In genomic region chr1:150925080-150925479, GRCh38 we compare ENCODE assay signal across 9 cellular contexts. TPM values are rescaled to one million over a fixed set of nuclear protein-coding genes. Genes with fewer than 3 reads are reported as not detected.
DNase-seq lines count a peak whose midpoint lies in the region; ATAC-seq and TF ChIP-seq lines count a peak whose summit lies in the region.
"Had no signal": no experiment of that assay in that cellular context is flagged by ENCODE, and none has a peak within 500 bp of the region (broad histone marks: within the 10 kb centered on the region; RNA-seq: fewer than 3 reads in every experiment).

No MANE protein-coding gene starts in this region.

- H3K4me1 ChIP-seq in uterus: no peaks in the 10 kb centered on the region

- TF ChIP-seq CTCF in mesothelial cell of epicardium (IDR thresholded peaks at IDR 0.05; ENCODE audit: unreplicated experiment): no peak
- TF ChIP-seq CTCF in uterus (IDR thresholded peaks at IDR 0.05): no peak

- H3K36me3 ChIP-seq in uterus: no peaks in the 10 kb centered on the region

- peak overlapping the region in 1 of 2 donors; percentile 91 for H3K27ac ChIP-seq in uterus

- no peaks in the 10 kb centered on the region for H3K27me3 Mint-ChIP-seq in activated T-helper 2 cell treated with anti-CD3 and anti-CD28 coated beads, Interferon-gamma antibody, Interleukin-2, Interleukin-4, amounts not matched to agents 10 μg/mL and 5 μg/mL and 100 μg/mL, durations not matched to agents 14 hours and 24 hours and 36 hours (ENCODE audit: low read depth)
- H3K27me3 Mint-ChIP-seq in mesothelial cell of epicardium (ENCODE audit: low read depth): no peaks in the 10 kb centered on the region

- H3K36me3 Mint-ChIP-seq in activated T-helper 2 cell treated with anti-CD3 and anti-CD28 coated beads, Interferon-gamma antibody, Interleukin-2, Interleukin-4, amounts not matched to agents 10 μg/mL and 5 μg/mL and 100 μg/mL, durations not matched to agents 14 hours and 24 hours and 36 hours (ENCODE audit: low read depth): peaks cover 33% of the 10 kb centered on the region
- peaks cover 23% of the 10 kb centered on the region for H3K36me3 Mint-ChIP-seq in mesothelial cell of epicardium

- peak overlapping the region; percentile 97 for H3K4me3 Mint-ChIP-seq in activated T-helper 2 cell treated with anti-CD3 and anti-CD28 coated beads, Interferon-gamma antibody, Interleukin-2, Interleukin-4, amounts not matched to agents 10 μg/mL and 5 μg/mL and 100 μg/mL, durations not matched to agents 14 hours and 24 hours and 36 hours (ENCODE audit: low read depth)
- H3K4me3 Mint-ChIP-seq in mesothelial cell of epicardium: peak overlapping the region; percentile 96

- peaks cover 20% of the 10 kb centered on the region for H3K4me1 Mint-ChIP-seq in activated T-helper 2 cell treated with anti-CD3 and anti-CD28 coated beads, Interferon-gamma antibody, Interleukin-2, Interleukin-4, amounts not matched to agents 10 μg/mL and 5 μg/mL and 100 μg/mL, durations not matched to agents 14 hours and 24 hours and 36 hours (ENCODE audit: low read depth)
- peaks cover 17% of the 10 kb centered on the region for H3K4me1 Mint-ChIP-seq in mesothelial cell of epicardium

- TF ChIP-seq POLR2A in uterus (IDR thresholded peaks at IDR 0.05): no peak

- H3K9me3 ChIP-seq in uterus: no peaks in the 10 kb centered on the region

- intact Hi-C loops in left cardiac atrium (cut with DNase I) (loop anchor here in 1 of 2 donors (10.0 kb wide), 2 partner anchors 50 kb away; partner anchors contain the start of genes ARNT and CERS2), cardiac septum (cut with DNase I) (loop anchor here (5.0 to 10.0 kb wide), 2 partner anchors 48 to 300 kb away; partner anchors contain the start of genes ARNT and ENSA), uterus (cut with DNase I; ENCODE audit: low total_unique reads) (no loop called here)
- intact Hi-C loops in activated T-helper 2 cell treated with anti-CD3 and anti-CD28 coated beads, Interferon-gamma antibody, Interleukin-2, Interleukin-4, amounts not matched to agents 10 μg/mL and 5 μg/mL and 100 μg/mL, durations not matched to agents 14 hours and 24 hours and 36 hours (cut with micrococcal nuclease): loop anchor here (5.0 to 10.0 kb wide), 2 partner anchors 230 to 298 kb away; partner anchors contain the start of genes ENSA and TNFAIP8L2

- H3K4me3 ChIP-seq in uterus: peak overlapping the region; percentile 85 to 93

- no peaks in the 10 kb centered on the region for H3K27me3 ChIP-seq in uterus

- DNase-seq in left cardiac atrium (peak; percentile 23), cardiac septum (ENCODE audit: low spot score) (no peak), mesothelial cell of epicardium (ENCODE audit: low spot score in 2 of 2, unreplicated experiment in 2 of 2) (no peak), uterus (no peak), UCSD-AML1 (lab: John Stamatoyannopoulos, UW; ENCODE audit: unreplicated experiment) (no peak), inferior parietal cortex (ENCODE audit: extremely low spot score) (no peak)
- DNase-seq in activated T-helper 2 cell treated with anti-CD3 and anti-CD28 coated beads, Interferon-gamma antibody, Interleukin-2, Interleukin-4, amounts not matched to agents 10 μg/mL and 5 μg/mL and 100 μg/mL, durations not matched to agents 14 hours and 24 hours and 36 hours (ENCODE audit: low spot score): no peak
- DNase-seq: T1000 had no signal

- no peak overlapping the region for H3K27ac Mint-ChIP-seq in activated T-helper 2 cell treated with anti-CD3 and anti-CD28 coated beads, Interferon-gamma antibody, Interleukin-2, Interleukin-4, amounts not matched to agents 10 μg/mL and 5 μg/mL and 100 μg/mL, durations not matched to agents 14 hours and 24 hours and 36 hours
- H3K27ac Mint-ChIP-seq in mesothelial cell of epicardium: no peak overlapping the region

- ATAC-seq in left cardiac atrium (no peak), HG02852 (IDR thresholded peaks at IDR 0.05; ENCODE audit: unreplicated experiment) (no peak)

- H3K9me3 Mint-ChIP-seq in activated T-helper 2 cell treated with anti-CD3 and anti-CD28 coated beads, Interferon-gamma antibody, Interleukin-2, Interleukin-4, amounts not matched to agents 10 μg/mL and 5 μg/mL and 100 μg/mL, durations not matched to agents 14 hours and 24 hours and 36 hours: no peaks in the 10 kb centered on the region
- peaks cover 4% of the 10 kb centered on the region for H3K9me3 Mint-ChIP-seq in mesothelial cell of epicardium

RNA-seq across cellular contexts. Expression of gene SETDB1, which starts 1.1 kb away (rescaled TPM):
- total RNA-seq in left cardiac atrium (10 to 100 TPM; 16.3 to 19.9 TPM), cardiac septum (15.5 TPM), mesothelial cell of epicardium (101 to 103 TPM (median 101 TPM) in 3 replicates), uterus (10 to 100 TPM; 21.8 to 63.2 (median 54.4) TPM)
- total RNA-seq in activated T-helper 2 cell treated with anti-CD3 and anti-CD28 coated beads, Interferon-gamma antibody, Interleukin-2, Interleukin-4, amounts not matched to agents 10 μg/mL and 5 μg/mL and 100 μg/mL, durations not matched to agents 14 hours and 24 hours and 36 hours: 60.9 and 61.1 TPM in 2 replicates

RNA-seq across cellular contexts. Expression of gene CTXND2, which starts 38.1 kb away (rescaled TPM):
- total RNA-seq in left cardiac atrium (not detected), cardiac septum (not detected), mesothelial cell of epicardium (not detected in 3 replicates), uterus (not detected)
- not detected in 2 replicates for total RNA-seq in activated T-helper 2 cell treated with anti-CD3 and anti-CD28 coated beads, Interferon-gamma antibody, Interleukin-2, Interleukin-4, amounts not matched to agents 10 μg/mL and 5 μg/mL and 100 μg/mL, durations not matched to agents 14 hours and 24 hours and 36 hours

RNA-seq across cellular contexts. Expression of gene ARNT, which starts 48.7 kb away (rescaled TPM):
- total RNA-seq in left cardiac atrium (10 to 100 TPM; 31.9 to 32.5 TPM), cardiac septum (32.0 TPM), mesothelial cell of epicardium (56.1 to 58.4 TPM (median 57.3 TPM) in 3 replicates), uterus (10 to 100 TPM; 28.9 to 86.1 (median 59.1) TPM)
- 38.5 and 40.4 TPM in 2 replicates for total RNA-seq in activated T-helper 2 cell treated with anti-CD3 and anti-CD28 coated beads, Interferon-gamma antibody, Interleukin-2, Interleukin-4, amounts not matched to agents 10 μg/mL and 5 μg/mL and 100 μg/mL, durations not matched to agents 14 hours and 24 hours and 36 hours

RNA-seq across cellular contexts. Expression of gene CERS2, which starts 49.6 kb away (rescaled TPM):
- total RNA-seq in left cardiac atrium (100 to 1,000 TPM in 1 of 2 donors, 10 to 100 TPM in 1; 72.0 to 105 TPM), cardiac septum (76.0 TPM), mesothelial cell of epicardium (127 to 137 TPM (median 132 TPM) in 3 replicates), uterus (100 to 1,000 TPM in 3 of 4 donors, 10 to 100 TPM in 1; 74.9 to 191 (median 147) TPM)
- total RNA-seq in activated T-helper 2 cell treated with anti-CD3 and anti-CD28 coated beads, Interferon-gamma antibody, Interleukin-2, Interleukin-4, amounts not matched to agents 10 μg/mL and 5 μg/mL and 100 μg/mL, durations not matched to agents 14 hours and 24 hours and 36 hours: 176 and 196 TPM in 2 replicates

RNA-seq across cellular contexts. Expression of gene ANXA9, which starts 57.0 kb away (rescaled TPM):
- total RNA-seq in left cardiac atrium (under 1 TPM; 0.15 to 0.44 TPM), cardiac septum (0.16 TPM), mesothelial cell of epicardium (1.2 TPM in 3 replicates), uterus (10 to 100 TPM in 1 of 4 donors, 1 to 10 TPM in 3; 2.3 to 54.3 (median 6.2) TPM)
- 0.32 TPM in 1 of 2 replicates, not detected in the other for total RNA-seq in activated T-helper 2 cell treated with anti-CD3 and anti-CD28 coated beads, Interferon-gamma antibody, Interleukin-2, Interleukin-4, amounts not matched to agents 10 μg/mL and 5 μg/mL and 100 μg/mL, durations not matched to agents 14 hours and 24 hours and 36 hours
